Comparison of ENCODE assay signal across 12 cellular contexts in genomic region chr1:39865762-39866161, GRCh38. TPM values are rescaled to one million over a fixed set of nuclear protein-coding genes. Genes with fewer than 3 reads are reported as not detected.
DNase-seq lines count a peak whose midpoint lies in the region; ATAC-seq, FAIRE-seq and TF ChIP-seq lines count a peak whose summit lies in the region.
"Had no signal": no experiment of that assay in that cellular context is flagged by ENCODE, and none has a peak within 500 bp of the region (broad histone marks: within the 10 kb centered on the region; RNA-seq: fewer than 3 reads in every experiment).

No MANE protein-coding gene starts in this region.

- H4K20me1 ChIP-seq in GM23248 (ENCODE audit: insufficient read depth): peaks cover 16% of the 10 kb centered on the region

- H3K27me3 ChIP-seq in GM23248 (replicated peaks; ENCODE audit: insufficient read depth) (no peaks in the 10 kb centered on the region), pancreas (no peaks in the 10 kb centered on the region)

- ATAC-seq in activated CD8-positive, alpha-beta T cell treated with anti-CD3 and anti-CD28 coated beads for 36 hours: no peak
- ATAC-seq in naive B cell (ENCODE audit: low read depth in 2 of 2): no peak
- ATAC-seq in pancreas: no peak
- ATAC-seq: A549 had no signal

- no peaks in the 10 kb centered on the region for H3K36me3 ChIP-seq in GM23248 (ENCODE audit: low read depth)
- no peaks in the 10 kb centered on the region for H3K36me3 ChIP-seq in pancreas

- peaks cover 28% of the 10 kb centered on the region for H3F3A ChIP-seq in GM23248 (ENCODE audit: insufficient read depth)

- H3K36me3 Mint-ChIP-seq in activated CD8-positive, alpha-beta T cell treated with anti-CD3 and anti-CD28 coated beads for 36 hours (ENCODE audit: low read depth): peaks cover 33% of the 10 kb centered on the region
- peaks cover 0 to 13% of the 10 kb centered on the region in 2 donors for H3K36me3 Mint-ChIP-seq in naive B cell

- H3K9me3 Mint-ChIP-seq in activated CD8-positive, alpha-beta T cell treated with anti-CD3 and anti-CD28 coated beads for 36 hours: no peaks in the 10 kb centered on the region
- peaks cover 0 to 2% (median 0%) of the 10 kb centered on the region in 7 donors for H3K9me3 Mint-ChIP-seq in naive B cell

- no peaks in the 10 kb centered on the region for H3K9me2 ChIP-seq in GM23248 (ENCODE audit: insufficient read depth)

- in situ Hi-C loops in GM23248 (cut with MboI): no loop called here

- H3K9ac ChIP-seq in GM23248: no peak overlapping the region

- intact Hi-C loops in activated CD8-positive, alpha-beta T cell treated with anti-CD3 and anti-CD28 coated beads for 36 hours (cut with micrococcal nuclease): no loop called here
- intact Hi-C loops in pancreas (cut with DNase I): no loop called here

- H3K27ac ChIP-seq in GM23248 (0 out of 2 replicates have a peak overlapping the region, but pooled peaks have one; percentile 74), pancreas (no peak overlapping the region)

- CTCF ChIA-PET in activated CD8-positive, alpha-beta T cell treated with anti-CD3 and anti-CD28 coated beads for 36 hours (lab: Charles Lee): no interaction called here

- no peak overlapping the region for H3K27ac Mint-ChIP-seq in activated CD8-positive, alpha-beta T cell treated with anti-CD3 and anti-CD28 coated beads for 36 hours
- peak overlapping the region in 4 of 6 donors; percentile 5 to 93 (median 68) for H3K27ac Mint-ChIP-seq in naive B cell

- no peak overlapping the region for H3K4me3 ChIP-seq in GM23248
- H3K4me3 ChIP-seq in pancreas: no peak overlapping the region
- H3K4me3 ChIP-seq: A549 had no signal

- H3K4me3 Mint-ChIP-seq in activated CD8-positive, alpha-beta T cell treated with anti-CD3 and anti-CD28 coated beads for 36 hours: no peak overlapping the region
- no peak overlapping the region for H3K4me3 Mint-ChIP-seq in naive B cell
- H3K4me3 Mint-ChIP-seq: CD4-positive, CD25-positive, alpha-beta regulatory T cell had no signal

- no peak overlapping the region for H2AFZ ChIP-seq in GM23248

- TF ChIP-seq CTCF in activated CD8-positive, alpha-beta T cell treated with anti-CD3 and anti-CD28 coated beads for 36 hours (IDR thresholded peaks at IDR 0.05): peak; percentile 17
- TF ChIP-seq CTCF in pancreas (IDR thresholded peaks at IDR 0.05): no peak

- peaks cover 6% of the 10 kb centered on the region for H3K4me1 Mint-ChIP-seq in activated CD8-positive, alpha-beta T cell treated with anti-CD3 and anti-CD28 coated beads for 36 hours (ENCODE audit: low read depth)
- H3K4me1 Mint-ChIP-seq in naive B cell: peaks cover 11 to 16% (median 15%) of the 10 kb centered on the region in 3 donors

- H3K27me3 Mint-ChIP-seq in activated CD8-positive, alpha-beta T cell treated with anti-CD3 and anti-CD28 coated beads for 36 hours: no peaks in the 10 kb centered on the region
- H3K27me3 Mint-ChIP-seq in naive B cell: no peaks in the 10 kb centered on the region
- H3K27me3 Mint-ChIP-seq: CD4-positive, CD25-positive, alpha-beta regulatory T cell had no signal

- FAIRE-seq in pancreas (lab: Jason Lieb, UNC): no peak
- FAIRE-seq: A549, H54 had no signal

- no peak overlapping the region for H3K4me2 ChIP-seq in GM23248 (ENCODE audit: unreplicated experiment)
- H3K4me2 ChIP-seq: A549 had no signal

- no peak for DNase-seq in GM23248
- DNase-seq in activated CD8-positive, alpha-beta T cell treated with anti-CD3 and anti-CD28 coated beads for 36 hours: no peak
- DNase-seq in naive B cell: no peak
- DNase-seq in pancreas: no peak
- DNase-seq in SK-N-DZ (ENCODE audit: low spot score): no peak
- DNase-seq in NCI-H146 treated with DMSO at 0.1 percent for 48 hours (lab: John Stamatoyannopoulos, UW; ENCODE audit: unreplicated experiment): no peak
- DNase-seq: Calu3; CD4-positive, CD25-positive, alpha-beta regulatory T cell; DMS 273 treated with DMSO at 0.1 percent for 48 hours; IMR-90 had no signal

- 82 to 91% methylated on average over 1 of the region's 1 CpG for WGBS in GM23248 (ENCODE audit: low coverage in 1 of 2, low lambda C conversion rate in 2 of 2, missing lambda C conversion rate in 2 of 2), 2 experiments
- WGBS in pancreas, 2 donors: 96 to 97% methylated on average over 1 of the region's 1 CpG

- POLR2A ChIA-PET in activated CD8-positive, alpha-beta T cell treated with anti-CD3 and anti-CD28 coated beads for 36 hours (lab: Charles Lee): no interaction called here

- H3K79me2 ChIP-seq in GM23248 (ENCODE audit: insufficient read depth): peaks cover 89% of the 10 kb centered on the region

- H3K9me3 ChIP-seq in GM23248 (ENCODE audit: low read depth) (no peaks in the 10 kb centered on the region), pancreas (no peaks in the 10 kb centered on the region)
- H3K9me3 ChIP-seq: A549 had no signal

- H3K4me1 ChIP-seq in GM23248 (ENCODE audit: insufficient read depth) (peaks cover 21% of the 10 kb centered on the region), pancreas (no peaks in the 10 kb centered on the region)
- H3K4me1 ChIP-seq: A549 had no signal

RNA-seq across cellular contexts. Expression of gene TRIT1, which starts 17.5 kb away (rescaled TPM):
- 17.1 and 25.8 TPM in 2 replicates for total RNA-seq in GM23248 (2014; rRNA removed; shearing (Covaris generic))
- polyA plus RNA-seq in GM23248 (2016; fragmentation: Nextera tagmentation; extraction: Ambion mirVana): 16.2 and 16.9 TPM in 2 replicates
- 10 to 100 TPM; 34.2 to 34.5 TPM for total RNA-seq in activated CD8-positive, alpha-beta T cell treated with anti-CD3 and anti-CD28 coated beads for 36 hours
- 10 to 100 TPM in 1 of 6 donors, 1 to 10 TPM in 5; 4.4 to 10.2 (median 6.9) TPM for polyA plus RNA-seq in naive B cell (ENCODE audit: low read depth in 6 of 6)
- 10 to 100 TPM in 5 of 6 donors, 1 to 10 TPM in 1; 9.9 to 14.5 (median 12.1) TPM for total RNA-seq in pancreas
- 10 to 100 TPM; 14.3 to 17.7 TPM for polyA plus RNA-seq in pancreas
- 29.1 and 30.9 TPM in 2 replicates for polyA plus RNA-seq in SK-N-DZ (2014; cell fraction: cytosol; rRNA removed)
- polyA plus RNA-seq in SK-N-DZ (2014; cell fraction: nucleus; rRNA removed): 49.7 and 54.8 TPM in 2 replicates

RNA-seq across cellular contexts. Expression of gene MYCL, which starts 36.0 kb away (rescaled TPM):
- 0.32 TPM in 1 of 2 replicates, not detected in the other for total RNA-seq in GM23248 (2014; rRNA removed; shearing (Covaris generic))
- 0.34 TPM in 1 of 2 replicates, not detected in the other for polyA plus RNA-seq in GM23248 (2016; fragmentation: Nextera tagmentation; extraction: Ambion mirVana)
- total RNA-seq in activated CD8-positive, alpha-beta T cell treated with anti-CD3 and anti-CD28 coated beads for 36 hours: under 1 TPM; 0.13 to 0.20 TPM
- under 1 TPM in 2 of 6 donors, not detected in 4; 0.12 to 0.36 TPM for polyA plus RNA-seq in naive B cell (ENCODE audit: low read depth in 6 of 6)
- total RNA-seq in pancreas: 10 to 100 TPM in 2 of 6 donors, 1 to 10 TPM in 4; 3.4 to 17.9 (median 7.2) TPM
- 1 to 10 TPM; 1.4 to 3.0 TPM for polyA plus RNA-seq in pancreas
- polyA plus RNA-seq in SK-N-DZ (2014; cell fraction: cytosol; rRNA removed): 4.7 and 6.8 TPM in 2 replicates
- 3.6 and 6.5 TPM in 2 replicates for polyA plus RNA-seq in SK-N-DZ (2014; cell fraction: nucleus; rRNA removed)
- total RNA-seq: CD4-positive, CD25-positive, alpha-beta regulatory T cell had no signal
